ENCODE assay signal across 8 cellular contexts in genomic region chr6:117674991-117675657, GRCh38.
DNase-seq lines count a peak whose midpoint lies in the region; ATAC-seq and TF ChIP-seq lines count a peak whose summit lies in the region.

NUS1 (plus strand) TSS chr6:117675469; CDS start chr6:117675671, 202 bp downstream.

- peak; percentile 98 for ATAC-seq in HG03432 (IDR thresholded peaks at IDR 0.05; ENCODE audit: unreplicated experiment)
- peak; percentile 95 for ATAC-seq in central memory CD8-positive, alpha-beta T cell (replicated peaks; ENCODE audit: extremely low read depth, poor library complexity, severe bottlenecking)

- DNase-seq in AML-193 (lab: John Stamatoyannopoulos, UW) (peak; percentile 96 to 97), NCI-H446 treated with DMSO at 0.1 percent for 48 hours (lab: John Stamatoyannopoulos, UW) (peak; percentile 87), iris pigment epithelial cell (ENCODE audit: low read depth) (peak; percentile 97)
- peak; percentile 98 for DNase-seq in activated CD4-positive, CD25-positive, alpha-beta regulatory T cell treated with anti-CD3 and anti-CD28 coated beads, Interleukin-2, amount 50 U/mL, for 16 hours (ENCODE audit: low read depth, low spot score)
- peak; percentile 97 for DNase-seq in central memory CD8-positive, alpha-beta T cell (ENCODE audit: low spot score in 2 of 2)
- DNase-seq in stimulated activated CD4-positive, alpha-beta T cell treated with anti-CD3 and anti-CD28 coated beads, Interleukin-12 subunit alpha, Interleukin-12 subunit beta, amount 100 ng/mL, for 4 hours: peak; percentile 98

- peaks cover 11% of the 10 kb centered on the region for H3K36me3 Mint-ChIP-seq in central memory CD8-positive, alpha-beta T cell (ENCODE audit: insufficient read depth)

- TF ChIP-seq POLR2A in GM19193 (IDR thresholded peaks at IDR 0.05; ENCODE audit: extremely low read depth, insufficient read depth, insufficient read length): peak; percentile 29

- H3K4me3 Mint-ChIP-seq in central memory CD8-positive, alpha-beta T cell: peak within 1 kb of the TSS; percentile 84

- no peaks in the 10 kb centered on the region for H3K9me3 Mint-ChIP-seq in central memory CD8-positive, alpha-beta T cell

- H3K27ac Mint-ChIP-seq in central memory CD8-positive, alpha-beta T cell (ENCODE audit: low read depth): peak within 1 kb of the TSS; percentile 85

- H3K4me1 Mint-ChIP-seq in central memory CD8-positive, alpha-beta T cell: peaks cover 44% of the 10 kb centered on the region

- no peaks in the 10 kb centered on the region for H3K27me3 Mint-ChIP-seq in central memory CD8-positive, alpha-beta T cell

Comparison
In these comparisons a context has a peak if more than half of its experiments do, and no peak if none do; other contexts are left out.
1. Peak in every context shown above with its lines: DNase-seq and ATAC-seq.